In the genomic region with DNA sequence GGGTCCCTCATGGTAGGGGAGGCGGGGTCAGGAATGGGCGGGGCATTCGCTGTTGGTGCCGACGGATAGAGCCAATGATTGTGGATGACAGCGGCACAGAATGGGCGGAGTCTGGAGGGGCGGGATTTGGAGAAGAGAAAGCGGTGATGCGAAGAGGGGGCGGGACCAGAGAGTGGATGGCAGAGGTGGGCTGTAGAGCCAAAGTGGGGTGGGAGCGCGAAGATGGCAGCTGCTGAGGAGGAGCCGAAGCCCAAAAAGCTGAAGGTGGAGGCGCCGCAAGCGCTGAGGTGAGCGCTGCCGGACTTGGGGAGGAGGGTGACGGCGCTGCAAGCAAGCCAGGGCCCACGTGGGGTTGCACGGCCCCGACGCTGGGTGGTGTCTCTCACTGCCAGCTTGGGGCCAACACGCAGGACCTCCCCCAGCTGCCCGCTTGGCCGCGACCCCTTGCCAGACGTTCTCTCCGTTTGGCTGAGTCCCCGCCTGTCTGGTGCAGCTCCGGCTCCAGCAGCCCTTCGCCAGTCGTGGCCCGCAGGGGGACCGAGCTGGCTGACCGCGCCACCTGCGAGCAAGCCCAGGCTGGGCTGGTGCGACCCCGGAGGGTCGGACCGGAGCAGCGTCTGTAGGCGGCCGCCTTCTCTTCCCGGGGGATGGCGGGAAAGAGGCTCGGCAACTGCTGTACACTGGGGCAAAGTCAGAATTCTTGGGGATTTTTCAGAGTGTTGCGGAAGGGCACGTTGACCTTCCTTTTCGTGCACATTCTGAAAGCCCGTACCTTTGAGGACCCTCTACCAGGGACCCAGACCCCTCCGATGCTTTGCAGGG, we compare ENCODE assay signal across 8 cellular contexts. TPM values are rescaled to one million over a fixed set of nuclear protein-coding genes. Genes with fewer than 3 reads are reported as not detected.
DNase-seq lines count a peak whose midpoint lies in the region; ATAC-seq, FAIRE-seq and TF ChIP-seq lines count a peak whose summit lies in the region.

ADK (plus strand) TSS at position 165 of the 822 bp plus-strand sequence; CDS start at position 223, 58 bp downstream.

- peaks cover 3% of the 10 kb centered on the region for H3K4me1 ChIP-seq in BE2C
- H3K4me1 ChIP-seq in HepG2 (ENCODE audit: insufficient read depth, low read length), result peaks cover 51% of the 10 kb centered on the region

- H3K79me2 ChIP-seq in HepG2 (ENCODE audit: insufficient read depth, low read length), result peaks cover 68% of the 10 kb centered on the region

- TF ChIP-seq CTCF in BE2C (IDR thresholded peaks at IDR 0.05; ENCODE audit: low read depth, low read length), result peak; percentile 13; the same call in 1 of the 2 replicates
- TF ChIP-seq CTCF in HepG2 (CRISPR knock-in tag; IDR thresholded peaks at IDR 0.05), result peak; percentile 56

- H4K20me1 ChIP-seq in HepG2 (ENCODE audit: insufficient read depth, low read length), result no peaks in the 10 kb centered on the region

- peak; percentile 58 for TF ChIP-seq RAD21 in HepG2 (CRISPR knock-in tag; IDR thresholded peaks at IDR 0.05)

- no peak for TF ChIP-seq EP300 in HepG2 (IDR thresholded peaks at IDR 0.05; ENCODE audit: low read depth in 2 of 2, low read length in 2 of 2)
- TF ChIP-seq EP300 in HepG2 (CRISPR knock-in tag; IDR thresholded peaks at IDR 0.05; ENCODE audit: borderline replicate concordance), result no peak

- intact Hi-C loops in HepG2 (cut with micrococcal nuclease; ENCODE audit: unreplicated experiment), result loop anchor here (2.0 to 10.0 kb wide), 2 partner anchors 26 to 64 kb away; no protein-coding TSS in a partner anchor

- no peaks in the 10 kb centered on the region for H3K9me3 ChIP-seq in BE2C
- H3K9me3 ChIP-seq in HepG2 (ENCODE audit: low read length), result no peaks in the 10 kb centered on the region

- TSS peak; percentile 73 for BruUV-seq in HepG2 (replicated peaks; lab: Mats Ljungman, UMichigan)

- ATAC-seq in GM19025 (IDR thresholded peaks at IDR 0.05; ENCODE audit: low read depth, unreplicated experiment) (peak; percentile 68), HG03342 (IDR thresholded peaks at IDR 0.05; ENCODE audit: unreplicated experiment) (peak; percentile 77), HepG2 (peak; percentile 90)

- WGBS in HepG2 (ENCODE audit: low lambda C conversion rate), result 1% methylated on average over 29 of the region's 55 CpGs

- peak within 1 kb of the TSS; percentile 52 for H2AFZ ChIP-seq in HepG2 (ENCODE audit: low read length)

- peak within 1 kb of the TSS; percentile 95 for H3K27ac ChIP-seq in HepG2 (ENCODE audit: extremely low read length, insufficient read depth, low read length)

- H3K36me3 ChIP-seq in BE2C, result peaks cover 9% of the 10 kb centered on the region; the same call in 1 of the 2 replicates
- peaks cover 1 to 4% of the 10 kb centered on the region in 2 experiments; a peak in 1 of 5 replicates for H3K36me3 ChIP-seq in HepG2 (replicated peaks in 1 of 2; ENCODE audit: control insufficient read depth in 1 of 2, insufficient read depth in 2 of 2, low read length in 2 of 2)

- in situ Hi-C loops in HepG2 (cut with HindIII; ENCODE audit: extremely low pct_ligation_motif_present, low pct_unique_long_range_greater_than_20kb), result no loop called here

- peak; percentile 79 for FAIRE-seq in HepG2 (lab: Jason Lieb, UNC)

- peak; percentile 91 to 97 for TF ChIP-seq POLR2A in HepG2 (IDR thresholded peaks at IDR 0.05; ENCODE audit: insufficient read depth in 1 of 2, low read depth in 2 of 2, low read length in 2 of 2)

- H3K4me3 ChIP-seq in BE2C (ENCODE audit: low read depth, low read length) (peak within 1 kb of the TSS; percentile 73), HepG2 (replicated peaks in 1 of 3; ENCODE audit: insufficient read depth in 1 of 3, low read depth in 2 of 3, low read length in 3 of 3) (peak within 1 kb of the TSS; percentile 80 to 96 (median 91))

- H3K9ac ChIP-seq in HepG2 (ENCODE audit: insufficient read depth, low read depth, low read length), result peak within 1 kb of the TSS; percentile 96

- H3K27me3 ChIP-seq in BE2C (no peaks in the 10 kb centered on the region), HepG2 (ENCODE audit: control insufficient read depth in 1 of 2, insufficient read depth in 2 of 2, low read length in 2 of 2) (peaks cover 0 to 4% of the 10 kb centered on the region in 2 experiments; a peak in 1 of 5 replicates)

- DNase-seq in BE2C (peak; percentile 100), NCI-H69 (lab: John Stamatoyannopoulos, UW) (peak; percentile 96), dedifferentiated amniotic fluid mesenchymal stem cell (ENCODE audit: extremely low spot score) (peak; percentile 98), HepG2 (ENCODE audit: low spot score) (peak; percentile 96)
- peak; percentile 100 for DNase-seq in activated CD4-positive, alpha-beta T cell treated with anti-CD3 and anti-CD28 coated beads, Interleukin-2, amount 50 U/mL, for 1 hour
- peak; percentile 100 for DNase-seq in stimulated activated CD4-positive, alpha-beta T cell treated with anti-CD3 and anti-CD28 coated beads, Interleukin-4, amount 100 ng/mL, for 1 hour

- H3K4me2 ChIP-seq in HepG2 (ENCODE audit: low read depth, low read length), result peak within 1 kb of the TSS; percentile 95

- CTCF ChIA-PET in HepG2 (lab: Yijun Ruan, JAX; ENCODE audit: low intra/inter-chr PET ratio, low total read pairs), result no interaction called here

- POLR2A ChIA-PET in HepG2 (lab: Yijun Ruan, JAX), result interaction anchor here (0.8 to 3.0 kb wide), 7 partner anchors 11 to 1248 kb away, joined by 3 to 45 read pairs (median 3); no protein-coding TSS in a partner anchor

TF ChIP-seq in HepG2, 621 proteins besides CTCF, POLR2A, EP300 and RAD21 (continues in another document):
- TF ChIP-seq, protein P1, sequence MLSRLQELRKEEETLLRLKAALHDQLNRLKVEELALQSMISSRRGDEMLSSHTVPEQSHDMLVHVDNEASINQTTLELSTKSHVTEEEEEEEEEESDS (CRISPR knock-in tag; IDR thresholded peaks at IDR 0.05; ENCODE audit: borderline replicate concordance), result no peak
- TF ChIP-seq, protein P2, sequence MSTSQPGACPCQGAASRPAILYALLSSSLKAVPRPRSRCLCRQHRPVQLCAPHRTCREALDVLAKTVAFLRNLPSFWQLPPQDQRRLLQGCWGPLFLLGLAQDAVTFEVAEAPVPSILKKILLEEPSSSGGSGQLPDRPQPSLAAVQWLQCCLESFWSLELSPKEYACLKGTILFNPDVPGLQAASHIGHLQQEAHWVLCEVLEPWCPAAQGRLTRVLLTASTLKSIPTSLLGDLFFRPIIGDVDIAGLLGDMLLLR (CRISPR knock-in tag; IDR thresholded peaks at IDR 0.05), result peak; percentile 66; the same call in 1 of the 2 replicates
- TF ChIP-seq SETDB1 (CRISPR knock-in tag; IDR thresholded peaks at IDR 0.05; ENCODE audit: borderline replicate concordance) (no peak), NCOR1 (IDR thresholded peaks at IDR 0.05; ENCODE audit: borderline replicate concordance, low read length) (no peak), ZFP36L1 (CRISPR knock-in tag; IDR thresholded peaks at IDR 0.05) (no peak), ZNF782 (CRISPR knock-in tag; IDR thresholded peaks at IDR 0.05; ENCODE audit: borderline replicate concordance) (no peak), SMARCC2 (IDR thresholded peaks at IDR 0.05) (no peak), POLR2AphosphoS2 (IDR thresholded peaks at IDR 0.05; ENCODE audit: low read depth, low read length) (no peak), HNF4G (IDR thresholded peaks at IDR 0.05; ENCODE audit: borderline replicate concordance, low read depth, low read length) (no peak), HNF4G (CRISPR knock-in tag; IDR thresholded peaks at IDR 0.05; ENCODE audit: borderline replicate concordance, low read depth) (no peak), GMEB1 (CRISPR knock-in tag; IDR thresholded peaks at IDR 0.05; ENCODE audit: borderline replicate concordance) (0 out of 2 replicates have a peak, but pooled peaks have one; percentile 2)

RNA-seq across cellular contexts. Expression of gene ADK, which starts in this region (rescaled TPM):
- polyA plus RNA-seq in BE2C (2012; ENCODE audit: insufficient read depth, insufficient read length, low read depth), result 38.5 TPM
- total RNA-seq in HepG2 (2016; rRNA removed; fragmentation: Illumina TruSeq; extraction: Trizol), result 79.1 and 129 TPM in 2 replicates
- 26.6 and 27.5 TPM in 2 replicates for total RNA-seq in HepG2 (2016; cell fraction: cytosol; rRNA removed; fragmentation: Illumina TruSeq; extraction: Trizol; ENCODE audit: low read depth)
- 75.9 and 131 TPM in 2 replicates for total RNA-seq in HepG2 (2016; cell fraction: insoluble cytoplasmic fraction; rRNA removed; fragmentation: Illumina TruSeq; extraction: Trizol)
- total RNA-seq in HepG2 (2016; cell fraction: membrane; rRNA removed; fragmentation: Illumina TruSeq; extraction: Trizol), result 36.9 and 37.6 TPM in 2 replicates
- 68.1 and 76.5 TPM in 2 replicates for total RNA-seq in HepG2 (2016; cell fraction: nucleus; rRNA removed; fragmentation: Illumina TruSeq; extraction: Trizol)
- polyA plus RNA-seq in HepG2 (2011; rRNA removed), result 35.0 and 48.6 TPM in 2 replicates
- 21.6 and 31.1 TPM in 2 replicates for polyA plus RNA-seq in HepG2 (2011; cell fraction: cytosol; rRNA removed)
- polyA plus RNA-seq in HepG2 (2011; cell fraction: nucleus; rRNA removed), result 9.1 and 9.6 TPM in 2 replicates
- polyA plus RNA-seq in HepG2 (2012), result 33.5 and 43.4 TPM in 2 replicates
- polyA plus RNA-seq in HepG2 (2016; cell fraction: cytosol; fragmentation: Illumina TruSeq; extraction: Trizol; ENCODE audit: low read depth), result 32.5 and 34.3 TPM in 2 replicates
- polyA plus RNA-seq in HepG2 (2016; cell fraction: insoluble cytoplasmic fraction; fragmentation: Illumina TruSeq; extraction: Trizol; ENCODE audit: low read depth), result 174 and 182 TPM in 2 replicates
- polyA plus RNA-seq in HepG2 (2016; cell fraction: membrane; fragmentation: Illumina TruSeq; extraction: Trizol; ENCODE audit: low read depth), result 35.0 and 37.9 TPM in 2 replicates
- polyA plus RNA-seq in HepG2 (2016; cell fraction: nucleus; fragmentation: Illumina TruSeq; extraction: Trizol; ENCODE audit: insufficient read depth, low read depth), result 48.1 and 53.1 TPM in 2 replicates
- polyA minus RNA-seq in HepG2 (2011; rRNA and poly(A)+ RNA removed; ENCODE audit: low replicate concordance), result 13.1 and 16.9 TPM in 2 replicates
- 17.2 and 21.8 TPM in 2 replicates for polyA minus RNA-seq in HepG2 (2011; cell fraction: cytosol; rRNA and poly(A)+ RNA removed)
- 77.4 and 91.6 TPM in 2 replicates for polyA minus RNA-seq in HepG2 (2011; cell fraction: nucleus; rRNA and poly(A)+ RNA removed)

Comparison
In these comparisons a context has a peak if more than half of its experiments do, and no peak if none do; other contexts are left out.
1. Peak in every context shown above with its lines: DNase-seq, ATAC-seq, H3K4me3 ChIP-seq and H3K27ac ChIP-seq.